In the genomic region with DNA sequence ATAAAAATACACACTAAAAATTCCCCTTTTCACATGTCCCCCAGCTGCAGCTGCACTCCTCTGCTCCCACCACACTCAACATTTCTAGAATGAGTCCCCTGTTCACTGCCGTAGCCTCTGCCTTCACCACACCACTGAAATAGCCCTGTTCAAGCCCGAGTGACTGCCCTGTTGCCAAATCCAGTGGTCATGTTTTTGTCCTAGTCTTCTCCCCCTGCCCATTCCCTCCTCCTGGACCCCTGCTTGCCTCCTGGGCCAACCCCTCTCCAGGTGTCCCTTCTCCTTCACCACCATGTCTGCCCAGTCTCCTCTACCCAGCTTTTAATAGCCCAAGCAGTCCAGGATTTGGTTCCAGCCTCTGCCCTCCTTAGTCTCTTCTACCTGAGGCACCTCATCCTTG, we compare ENCODE assay signal across 1 cellular context.
TF ChIP-seq lines count a peak whose summit lies in the region.

No MANE protein-coding gene starts in this region.

TF ChIP-seq in GM23338, 12 proteins besides CTCF, POLR2A, EP300 and RAD21 (continued from another document):
- TF ChIP-seq, protein P1, sequence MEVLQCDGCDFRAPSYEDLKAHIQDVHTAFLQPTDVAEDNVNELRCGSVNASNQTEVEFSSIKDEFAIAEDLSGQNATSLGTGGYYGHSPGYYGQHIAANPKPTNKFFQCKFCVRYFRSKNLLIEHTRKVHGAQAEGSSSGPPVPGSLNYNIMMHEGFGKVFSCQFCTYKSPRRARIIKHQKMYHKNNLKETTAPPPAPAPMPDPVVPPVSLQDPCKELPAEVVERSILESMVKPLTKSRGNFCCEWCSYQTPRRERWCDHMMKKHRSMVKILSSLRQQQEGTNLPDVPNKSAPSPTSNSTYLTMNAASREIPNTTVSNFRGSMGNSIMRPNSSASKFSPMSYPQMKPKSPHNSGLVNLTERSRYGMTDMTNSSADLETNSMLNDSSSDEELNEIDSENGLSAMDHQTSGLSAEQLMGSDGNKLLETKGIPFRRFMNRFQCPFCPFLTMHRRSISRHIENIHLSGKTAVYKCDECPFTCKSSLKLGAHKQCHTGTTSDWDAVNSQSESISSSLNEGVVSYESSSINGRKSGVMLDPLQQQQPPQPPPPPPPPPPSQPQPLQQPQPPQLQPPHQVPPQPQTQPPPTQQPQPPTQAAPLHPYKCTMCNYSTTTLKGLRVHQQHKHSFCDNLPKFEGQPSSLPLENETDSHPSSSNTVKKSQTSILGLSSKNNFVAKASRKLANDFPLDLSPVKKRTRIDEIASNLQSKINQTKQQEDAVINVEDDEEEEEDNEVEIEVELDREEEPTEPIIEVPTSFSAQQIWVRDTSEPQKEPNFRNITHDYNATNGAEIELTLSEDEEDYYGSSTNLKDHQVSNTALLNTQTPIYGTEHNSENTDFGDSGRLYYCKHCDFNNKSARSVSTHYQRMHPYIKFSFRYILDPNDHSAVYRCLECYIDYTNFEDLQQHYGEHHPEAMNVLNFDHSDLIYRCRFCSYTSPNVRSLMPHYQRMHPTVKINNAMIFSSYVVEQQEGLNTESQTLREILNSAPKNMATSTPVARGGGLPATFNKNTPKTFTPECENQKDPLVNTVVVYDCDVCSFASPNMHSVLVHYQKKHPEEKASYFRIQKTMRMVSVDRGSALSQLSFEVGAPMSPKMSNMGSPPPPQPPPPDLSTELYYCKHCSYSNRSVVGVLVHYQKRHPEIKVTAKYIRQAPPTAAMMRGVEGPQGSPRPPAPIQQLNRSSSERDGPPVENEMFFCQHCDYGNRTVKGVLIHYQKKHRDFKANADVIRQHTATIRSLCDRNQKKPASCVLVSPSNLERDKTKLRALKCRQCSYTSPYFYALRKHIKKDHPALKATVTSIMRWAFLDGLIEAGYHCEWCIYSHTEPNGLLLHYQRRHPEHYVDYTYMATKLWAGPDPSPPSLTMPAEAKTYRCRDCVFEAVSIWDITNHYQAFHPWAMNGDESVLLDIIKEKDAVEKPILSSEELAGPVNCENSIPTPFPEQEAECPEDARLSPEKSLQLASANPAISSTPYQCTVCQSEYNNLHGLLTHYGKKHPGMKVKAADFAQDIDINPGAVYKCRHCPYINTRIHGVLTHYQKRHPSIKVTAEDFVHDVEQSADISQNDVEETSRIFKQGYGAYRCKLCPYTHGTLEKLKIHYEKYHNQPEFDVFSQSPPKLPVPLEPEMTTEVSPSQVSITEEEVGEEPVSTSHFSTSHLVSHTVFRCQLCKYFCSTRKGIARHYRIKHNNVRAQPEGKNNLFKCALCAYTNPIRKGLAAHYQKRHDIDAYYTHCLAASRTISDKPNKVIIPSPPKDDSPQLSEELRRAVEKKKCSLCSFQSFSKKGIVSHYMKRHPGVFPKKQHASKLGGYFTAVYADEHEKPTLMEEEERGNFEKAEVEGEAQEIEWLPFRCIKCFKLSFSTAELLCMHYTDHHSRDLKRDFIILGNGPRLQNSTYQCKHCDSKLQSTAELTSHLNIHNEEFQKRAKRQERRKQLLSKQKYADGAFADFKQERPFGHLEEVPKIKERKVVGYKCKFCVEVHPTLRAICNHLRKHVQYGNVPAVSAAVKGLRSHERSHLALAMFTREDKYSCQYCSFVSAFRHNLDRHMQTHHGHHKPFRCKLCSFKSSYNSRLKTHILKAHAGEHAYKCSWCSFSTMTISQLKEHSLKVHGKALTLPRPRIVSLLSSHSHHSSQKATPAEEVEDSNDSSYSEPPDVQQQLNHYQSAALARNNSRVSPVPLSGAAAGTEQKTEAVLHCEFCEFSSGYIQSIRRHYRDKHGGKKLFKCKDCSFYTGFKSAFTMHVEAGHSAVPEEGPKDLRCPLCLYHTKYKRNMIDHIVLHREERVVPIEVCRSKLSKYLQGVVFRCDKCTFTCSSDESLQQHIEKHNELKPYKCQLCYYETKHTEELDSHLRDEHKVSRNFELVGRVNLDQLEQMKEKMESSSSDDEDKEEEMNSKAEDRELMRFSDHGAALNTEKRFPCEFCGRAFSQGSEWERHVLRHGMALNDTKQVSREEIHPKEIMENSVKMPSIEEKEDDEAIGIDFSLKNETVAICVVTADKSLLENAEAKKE (CRISPR knock-in tag; IDR thresholded peaks at IDR 0.05), result no peak
- TF ChIP-seq POLR2AphosphoS5 (IDR thresholded peaks at IDR 0.05; ENCODE audit: low read depth), result no peak
- no peak for TF ChIP-seq EZH2 (IDR thresholded peaks at IDR 0.05; ENCODE audit: low read depth, unreplicated experiment)
